Comparison of ENCODE assay signal across 8 cellular contexts in genomic region chr16:85027349-85027967, GRCh38.
DNase-seq lines count a peak whose midpoint lies in the region; ATAC-seq and TF ChIP-seq lines count a peak whose summit lies in the region.

Gene KIAA0513, plus strand, starts transcription at chr16:85027795. Its CDS starts 39,277 bp downstream, at chr16:85067072.

- H3K4me3 ChIP-seq in AG10803 (ENCODE audit: low read length): peak within 1 kb of the TSS; percentile 71

- ATAC-seq in GM18909 (IDR thresholded peaks at IDR 0.05; ENCODE audit: poor library complexity, unreplicated experiment) (peak; percentile 86), HG03175 (IDR thresholded peaks at IDR 0.05; ENCODE audit: unreplicated experiment) (peak; percentile 79)

- DNase-seq in AG10803 (ENCODE audit: low read depth) (peak; percentile 87), NCI-H345 treated with DMSO at 0.1 percent for 48 hours (lab: John Stamatoyannopoulos, UW; ENCODE audit: unreplicated experiment) (peak; percentile 49), cerebellar nuclear complex (lab: John Stamatoyannopoulos, UW) (peak; percentile 37 to 86), kidney glomerular epithelial cell (lab: John Stamatoyannopoulos, UW) (peak; percentile 84)
- DNase-seq in activated CD4-positive, CD25-positive, alpha-beta regulatory T cell treated with anti-CD3 and anti-CD28 coated beads, Interleukin-2, amount 50 U/mL, for 72 hours: peak; percentile 99
- peak; percentile 87 to 96 for DNase-seq in stimulated activated CD4-positive, alpha-beta T cell treated with anti-CD3 and anti-CD28 coated beads, Interleukin-15, amount 100 ng/mL, for 48 hours (ENCODE audit: low read depth in 2 of 2)

- peak; percentile 19; the same call in 1 of the 2 replicates for TF ChIP-seq CTCF in AG10803 (conservative IDR thresholded peaks at IDR 0.05; ENCODE audit: low read length)

Comparison
In these comparisons a context has a peak if more than half of its experiments do, and no peak if none do; other contexts are left out.
1. Peak in every context shown above with its lines: DNase-seq, ATAC-seq and H3K4me3 ChIP-seq.
2. DNase-seq: peak in every context shown above with its lines; median percentile 99 in activated CD4-positive, CD25-positive, alpha-beta regulatory T cell treated with anti-CD3 and anti-CD28 coated beads, Interleukin-2, amount 50 U/mL, for 72 hours; 92 in stimulated activated CD4-positive, alpha-beta T cell treated with anti-CD3 and anti-CD28 coated beads, Interleukin-15, amount 100 ng/mL, for 48 hours; 87 in AG10803; 84 in kidney glomerular epithelial cell; 62 in cerebellar nuclear complex; 49 in NCI-H345 treated with DMSO at 0.1 percent for 48 hours.